ENCODE assay signal across 24 cellular contexts in genomic region chr1:89949991-89950624, GRCh38. TPM values are rescaled to one million over a fixed set of nuclear protein-coding genes. Genes with fewer than 3 reads are reported as not detected.
DNase-seq lines count a peak whose midpoint lies in the region; ATAC-seq and TF ChIP-seq lines count a peak whose summit lies in the region.
"Had no signal": no experiment of that assay in that cellular context is flagged by ENCODE, and none has a peak within 500 bp of the region (broad histone marks: within the 10 kb centered on the region; RNA-seq: fewer than 3 reads in every experiment).

No MANE protein-coding gene starts in this region.

- H3F3A ChIP-seq in neural progenitor cell (ENCODE audit: low read depth): peaks cover 14% of the 10 kb centered on the region

- H3K27me3 ChIP-seq in Caco-2 (replicated peaks; ENCODE audit: control insufficient read depth, insufficient read depth, low read length) (no peaks in the 10 kb centered on the region), iPS-20b (ENCODE audit: insufficient read depth, low read length) (peaks cover 2% of the 10 kb centered on the region; the same call in 1 of the 2 replicates), neural progenitor cell (no peaks in the 10 kb centered on the region), testis (no peaks in the 10 kb centered on the region)
- H3K27me3 ChIP-seq: heart right ventricle, upper lobe of right lung had no signal

- intact Hi-C loops in Caco-2 (cut with micrococcal nuclease; ENCODE audit: unreplicated experiment): loop anchor here (1.0 to 2.0 kb wide), 3 partner anchors 48 to 142 kb away; no protein-coding TSS in a partner anchor
- intact Hi-C loops in testis (cut with DNase I; ENCODE audit: low total_unique reads): no loop called here

- no peak for TF ChIP-seq CTCF in Caco-2 (IDR thresholded peaks at IDR 0.05; ENCODE audit: insufficient read depth in 1 of 2, low read depth in 1 of 2, low read length in 1 of 2, severe bottlenecking in 1 of 2, unreplicated experiment in 1 of 2)
- TF ChIP-seq CTCF in neural progenitor cell (IDR thresholded peaks at IDR 0.05): no peak
- no peak for TF ChIP-seq CTCF in testis (IDR thresholded peaks at IDR 0.05)

- H3K27ac ChIP-seq in iPS-20b (ENCODE audit: low read length): no peak overlapping the region
- H3K27ac ChIP-seq in neural progenitor cell: no peak overlapping the region
- no peak overlapping the region for H3K27ac ChIP-seq in testis
- H3K27ac ChIP-seq: heart right ventricle, parathyroid adenoma, upper lobe of right lung, WERI-Rb-1 had no signal

- H3K4me1 Mint-ChIP-seq in Caco-2 (ENCODE audit: low read depth, unreplicated experiment) (peaks cover 13% of the 10 kb centered on the region), neural progenitor cell (peaks cover 6% of the 10 kb centered on the region)

- TF ChIP-seq POLR2A in testis (IDR thresholded peaks at IDR 0.05): no peak

- H3K27me3 Mint-ChIP-seq in Caco-2 (ENCODE audit: insufficient read depth, unreplicated experiment) (no peaks in the 10 kb centered on the region), neural progenitor cell (ENCODE audit: insufficient read depth, low read depth) (no peaks in the 10 kb centered on the region)
- H3K27me3 Mint-ChIP-seq: activated CD8-positive, alpha-beta memory T cell treated with anti-CD3 and anti-CD28 coated beads, Interleukin-2, amount 10 ng/mL, durations not matched to agents 7 days and 5 days; activated naive CD4-positive, alpha-beta T cell treated with anti-CD3 and anti-CD28 coated beads, Interleukin-2, amount 10 ng/mL, durations not matched to agents 7 days and 5 days had no signal

- POLR2A ChIA-PET in Caco-2 (lab: Charles Lee): interaction anchor here (0.6 kb wide), 1 partner anchor 633 kb away, joined by 3 read pairs; no protein-coding TSS in a partner anchor

- H3K9me3 ChIP-seq in Caco-2: no peaks in the 10 kb centered on the region
- no peaks in the 10 kb centered on the region for H3K9me3 ChIP-seq in iPS-20b (ENCODE audit: insufficient read depth, low read depth, low read length)
- no peaks in the 10 kb centered on the region for H3K9me3 ChIP-seq in neural progenitor cell (ENCODE audit: low read depth)
- no peaks in the 10 kb centered on the region for H3K9me3 ChIP-seq in testis
- H3K9me3 ChIP-seq: heart right ventricle, upper lobe of right lung had no signal

- no peaks in the 10 kb centered on the region for H3K79me2 ChIP-seq in neural progenitor cell (ENCODE audit: low read depth)
- H3K79me2 ChIP-seq: parathyroid adenoma had no signal

- H3K9me3 Mint-ChIP-seq in Caco-2 (ENCODE audit: unreplicated experiment): no peaks in the 10 kb centered on the region
- no peaks in the 10 kb centered on the region for H3K9me3 Mint-ChIP-seq in neural progenitor cell
- H3K9me3 Mint-ChIP-seq: activated naive CD4-positive, alpha-beta T cell treated with anti-CD3 and anti-CD28 coated beads, Interleukin-2, amount 10 ng/mL, durations not matched to agents 7 days and 5 days; activated T-cell treated with anti-CD3 and anti-CD28 coated beads, Interleukin-2, amount 50 U/mL, for 72 hours had no signal

- peak overlapping the region; percentile 57 for H3K27ac Mint-ChIP-seq in Caco-2 (ENCODE audit: unreplicated experiment)
- peak overlapping the region; percentile 12 for H3K27ac Mint-ChIP-seq in neural progenitor cell
- H3K27ac Mint-ChIP-seq: activated CD8-positive, alpha-beta memory T cell treated with anti-CD3 and anti-CD28 coated beads, Interleukin-2, amount 10 ng/mL, durations not matched to agents 7 days and 5 days; activated naive CD4-positive, alpha-beta T cell treated with anti-CD3 and anti-CD28 coated beads, Interleukin-2, amount 10 ng/mL, durations not matched to agents 7 days and 5 days; activated T-cell treated with anti-CD3 and anti-CD28 coated beads, Interleukin-2, amount 50 U/mL, for 72 hours; nephron progenitor cell had no signal

- no peaks in the 10 kb centered on the region for H3K36me3 ChIP-seq in Caco-2 (ENCODE audit: control insufficient read depth, insufficient read depth, low read length)
- no peaks in the 10 kb centered on the region for H3K36me3 ChIP-seq in iPS-20b (ENCODE audit: insufficient read depth, low read depth, low read length)
- H3K36me3 ChIP-seq in neural progenitor cell: no peaks in the 10 kb centered on the region
- H3K36me3 ChIP-seq in testis (ENCODE audit: low read depth, missing control alignments): no peaks in the 10 kb centered on the region
- H3K36me3 ChIP-seq: heart right ventricle, upper lobe of right lung, WERI-Rb-1 had no signal

- 19 to 23% methylated on average over 1 of the region's 1 CpG for WGBS in testis, 2 donors

- H4K20me1 ChIP-seq in neural progenitor cell (ENCODE audit: low read depth): no peaks in the 10 kb centered on the region

- no peak for ATAC-seq in GM21717 (IDR thresholded peaks at IDR 0.05; ENCODE audit: unreplicated experiment)
- ATAC-seq: activated CD8-positive, alpha-beta memory T cell treated with anti-CD3 and anti-CD28 coated beads, Interleukin-2, amount 10 ng/mL, durations not matched to agents 7 days and 5 days; activated T-cell treated with anti-CD3 and anti-CD28 coated beads, Interleukin-2, amount 50 U/mL, for 72 hours; heart right ventricle; Right ventricle myocardium inferior; upper lobe of right lung had no signal

- DNase-seq in Caco-2: peak in 1 of 2 experiments; percentile 24
- DNase-seq in NCI-H526 (lab: John Stamatoyannopoulos, UW): peak; percentile 82 to 86
- DNase-seq in neural progenitor cell (ENCODE audit: low spot score): peak; percentile 10
- no peak for DNase-seq in NCI-H1105 (lab: John Stamatoyannopoulos, UW)
- DNase-seq in testis: no peak
- no peak for DNase-seq in pons (ENCODE audit: low spot score)
- DNase-seq: activated CD4-positive, alpha-beta T cell treated with anti-CD3 and anti-CD28 coated beads, Interleukin-2, amount 50 U/mL, for 1 hour; activated CD8-positive, alpha-beta memory T cell treated with anti-CD3 and anti-CD28 coated beads, Interleukin-2, amount 10 ng/mL, durations not matched to agents 7 days and 5 days; activated naive CD4-positive, alpha-beta T cell treated with anti-CD3 and anti-CD28 coated beads, Interleukin-2, amount 10 ng/mL, durations not matched to agents 7 days and 5 days; activated T-cell treated with anti-CD3 and anti-CD28 coated beads, Interleukin-2, amount 50 U/mL, for 72 hours; amniotic stem cell; effector CD4-positive, alpha-beta T cell; erythroblast; heart right ventricle; Kasumi-1; NCI-H1694; nephron progenitor cell; stimulated activated CD4-positive, alpha-beta T cell treated with anti-CD3 and anti-CD28 coated beads, Interleukin-1b, Interleukin-23, amount 100 ng/mL, for 48 hours; upper lobe of right lung; WERI-Rb-1 had no signal

- H3K4me3 ChIP-seq in Caco-2 (ENCODE audit: low read depth, low read length) (no peak overlapping the region), iPS-20b (ENCODE audit: low read length) (no peak overlapping the region), neural progenitor cell (no peak overlapping the region), testis (no peak overlapping the region)
- H3K4me3 ChIP-seq: heart right ventricle, upper lobe of right lung had no signal

- H3K36me3 Mint-ChIP-seq in Caco-2 (ENCODE audit: insufficient read depth, unreplicated experiment): no peaks in the 10 kb centered on the region
- no peaks in the 10 kb centered on the region for H3K36me3 Mint-ChIP-seq in neural progenitor cell
- H3K36me3 Mint-ChIP-seq: activated CD8-positive, alpha-beta memory T cell treated with anti-CD3 and anti-CD28 coated beads, Interleukin-2, amount 10 ng/mL, durations not matched to agents 7 days and 5 days; activated naive CD4-positive, alpha-beta T cell treated with anti-CD3 and anti-CD28 coated beads, Interleukin-2, amount 10 ng/mL, durations not matched to agents 7 days and 5 days had no signal

- no peak overlapping the region for H3K4me2 ChIP-seq in neural progenitor cell

- H2AFZ ChIP-seq in neural progenitor cell (replicated peaks): no peak overlapping the region
- H2AFZ ChIP-seq: parathyroid adenoma had no signal

- CTCF ChIA-PET in Caco-2 (lab: Charles Lee): interaction anchor here (0.7 to 1.3 kb wide), 2 partner anchors 106 to 145 kb away, joined by 4 read pairs; no protein-coding TSS in a partner anchor

- H3K9ac ChIP-seq in iPS-20b (ENCODE audit: low read depth, low read length): peak overlapping the region; percentile 20; the same call in 1 of the 2 replicates
- no peak overlapping the region for H3K9ac ChIP-seq in neural progenitor cell
- H3K9ac ChIP-seq: parathyroid adenoma had no signal

- no TSS peak for BruUV-seq in Caco-2 (replicated peaks; lab: Mats Ljungman, UMichigan)

- H3K4me1 ChIP-seq in Caco-2 (peaks cover 42% of the 10 kb centered on the region), iPS-20b (ENCODE audit: insufficient read depth, low read length) (peaks cover 29% of the 10 kb centered on the region), neural progenitor cell (peaks cover 13% of the 10 kb centered on the region), testis (peaks cover 4% of the 10 kb centered on the region)
- H3K4me1 ChIP-seq: parathyroid adenoma, upper lobe of right lung had no signal

- H3K4me3 Mint-ChIP-seq in Caco-2 (ENCODE audit: unreplicated experiment) (no peak overlapping the region), neural progenitor cell (no peak overlapping the region)
- H3K4me3 Mint-ChIP-seq: activated CD8-positive, alpha-beta memory T cell treated with anti-CD3 and anti-CD28 coated beads, Interleukin-2, amount 10 ng/mL, durations not matched to agents 7 days and 5 days; activated naive CD4-positive, alpha-beta T cell treated with anti-CD3 and anti-CD28 coated beads, Interleukin-2, amount 10 ng/mL, durations not matched to agents 7 days and 5 days; activated T-cell treated with anti-CD3 and anti-CD28 coated beads, Interleukin-2, amount 50 U/mL, for 72 hours; nephron progenitor cell had no signal

RNA-seq across cellular contexts. Expression of gene ZNF326, which starts 44.8 kb away (rescaled TPM):
- total RNA-seq in Caco-2 (2022) (31.7 and 32.3 TPM in 2 replicates), neural progenitor cell (ENCODE audit: low replicate concordance) (33.9 and 45.0 TPM in 2 replicates), testis (10 to 100 TPM; 28.6 to 30.2 TPM)
- 9.5 TPM for polyA plus RNA-seq in testis (ENCODE audit: insufficient read depth, low read depth, low replicate concordance)

Comparison
In these comparisons a context has a peak if more than half of its experiments do, and no peak if none do; other contexts are left out.
1. DNase-seq: peak in NCI-H526 (2 of 2) and neural progenitor cell (single experiment); none in NCI-H1105 (single experiment), testis (single experiment) and pons (single experiment).